Comparison of ENCODE assay signal across 1 cellular context in the genomic region with DNA sequence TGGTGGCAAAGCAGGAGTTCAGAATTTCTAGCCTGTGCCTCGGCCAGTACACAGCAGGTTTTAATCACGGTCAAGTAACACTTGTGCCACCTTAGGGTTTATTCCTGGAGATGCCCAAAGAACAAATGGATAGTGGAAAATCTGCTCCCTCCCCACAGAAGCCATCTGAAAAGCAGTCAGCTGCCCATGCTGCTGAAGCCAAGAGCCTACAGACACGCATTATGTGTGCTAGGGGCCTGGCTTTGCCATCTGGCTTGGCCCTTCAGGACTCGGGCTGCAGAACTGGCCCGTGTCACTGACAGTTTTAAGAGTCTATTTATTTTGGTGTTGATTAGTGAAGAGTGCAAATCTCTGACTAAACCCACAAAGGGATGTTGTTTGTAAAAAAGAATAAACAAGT.
TF ChIP-seq lines count a peak whose summit lies in the region.

No MANE protein-coding gene starts in this region.

TF ChIP-seq in SK-N-SH treated with all-trans-retinoic acid at 6 μM for 48 hours, 23 proteins besides CTCF, POLR2A, EP300 and RAD21 (continued from another document):
- TF ChIP-seq, protein P1, sequence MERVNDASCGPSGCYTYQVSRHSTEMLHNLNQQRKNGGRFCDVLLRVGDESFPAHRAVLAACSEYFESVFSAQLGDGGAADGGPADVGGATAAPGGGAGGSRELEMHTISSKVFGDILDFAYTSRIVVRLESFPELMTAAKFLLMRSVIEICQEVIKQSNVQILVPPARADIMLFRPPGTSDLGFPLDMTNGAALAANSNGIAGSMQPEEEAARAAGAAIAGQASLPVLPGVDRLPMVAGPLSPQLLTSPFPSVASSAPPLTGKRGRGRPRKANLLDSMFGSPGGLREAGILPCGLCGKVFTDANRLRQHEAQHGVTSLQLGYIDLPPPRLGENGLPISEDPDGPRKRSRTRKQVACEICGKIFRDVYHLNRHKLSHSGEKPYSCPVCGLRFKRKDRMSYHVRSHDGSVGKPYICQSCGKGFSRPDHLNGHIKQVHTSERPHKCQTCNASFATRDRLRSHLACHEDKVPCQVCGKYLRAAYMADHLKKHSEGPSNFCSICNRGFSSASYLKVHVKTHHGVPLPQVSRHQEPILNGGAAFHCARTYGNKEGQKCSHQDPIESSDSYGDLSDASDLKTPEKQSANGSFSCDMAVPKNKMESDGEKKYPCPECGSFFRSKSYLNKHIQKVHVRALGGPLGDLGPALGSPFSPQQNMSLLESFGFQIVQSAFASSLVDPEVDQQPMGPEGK (CRISPR knock-in tag; IDR thresholded peaks at IDR 0.05; ENCODE audit: borderline replicate concordance), result no peak
- TF ChIP-seq BACH2 (CRISPR knock-in tag; IDR thresholded peaks at IDR 0.05; ENCODE audit: borderline replicate concordance), result no peak
- TF ChIP-seq, protein P2, sequence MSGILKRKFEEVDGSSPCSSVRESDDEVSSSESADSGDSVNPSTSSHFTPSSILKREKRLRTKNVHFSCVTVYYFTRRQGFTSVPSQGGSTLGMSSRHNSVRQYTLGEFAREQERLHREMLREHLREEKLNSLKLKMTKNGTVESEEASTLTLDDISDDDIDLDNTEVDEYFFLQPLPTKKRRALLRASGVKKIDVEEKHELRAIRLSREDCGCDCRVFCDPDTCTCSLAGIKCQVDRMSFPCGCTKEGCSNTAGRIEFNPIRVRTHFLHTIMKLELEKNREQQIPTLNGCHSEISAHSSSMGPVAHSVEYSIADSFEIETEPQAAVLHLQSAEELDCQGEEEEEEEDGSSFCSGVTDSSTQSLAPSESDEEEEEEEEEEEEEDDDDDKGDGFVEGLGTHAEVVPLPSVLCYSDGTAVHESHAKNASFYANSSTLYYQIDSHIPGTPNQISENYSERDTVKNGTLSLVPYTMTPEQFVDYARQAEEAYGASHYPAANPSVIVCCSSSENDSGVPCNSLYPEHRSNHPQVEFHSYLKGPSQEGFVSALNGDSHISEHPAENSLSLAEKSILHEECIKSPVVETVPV (CRISPR knock-in tag; IDR thresholded peaks at IDR 0.05), result no peak
- TF ChIP-seq CSDC2 (CRISPR knock-in tag; IDR thresholded peaks at IDR 0.05), result no peak
- TF ChIP-seq GLIS3 (CRISPR knock-in tag; IDR thresholded peaks at IDR 0.05), result no peak
- TF ChIP-seq TOX (CRISPR knock-in tag; IDR thresholded peaks at IDR 0.05; ENCODE audit: borderline replicate concordance), result no peak
- TF ChIP-seq, protein P3, sequence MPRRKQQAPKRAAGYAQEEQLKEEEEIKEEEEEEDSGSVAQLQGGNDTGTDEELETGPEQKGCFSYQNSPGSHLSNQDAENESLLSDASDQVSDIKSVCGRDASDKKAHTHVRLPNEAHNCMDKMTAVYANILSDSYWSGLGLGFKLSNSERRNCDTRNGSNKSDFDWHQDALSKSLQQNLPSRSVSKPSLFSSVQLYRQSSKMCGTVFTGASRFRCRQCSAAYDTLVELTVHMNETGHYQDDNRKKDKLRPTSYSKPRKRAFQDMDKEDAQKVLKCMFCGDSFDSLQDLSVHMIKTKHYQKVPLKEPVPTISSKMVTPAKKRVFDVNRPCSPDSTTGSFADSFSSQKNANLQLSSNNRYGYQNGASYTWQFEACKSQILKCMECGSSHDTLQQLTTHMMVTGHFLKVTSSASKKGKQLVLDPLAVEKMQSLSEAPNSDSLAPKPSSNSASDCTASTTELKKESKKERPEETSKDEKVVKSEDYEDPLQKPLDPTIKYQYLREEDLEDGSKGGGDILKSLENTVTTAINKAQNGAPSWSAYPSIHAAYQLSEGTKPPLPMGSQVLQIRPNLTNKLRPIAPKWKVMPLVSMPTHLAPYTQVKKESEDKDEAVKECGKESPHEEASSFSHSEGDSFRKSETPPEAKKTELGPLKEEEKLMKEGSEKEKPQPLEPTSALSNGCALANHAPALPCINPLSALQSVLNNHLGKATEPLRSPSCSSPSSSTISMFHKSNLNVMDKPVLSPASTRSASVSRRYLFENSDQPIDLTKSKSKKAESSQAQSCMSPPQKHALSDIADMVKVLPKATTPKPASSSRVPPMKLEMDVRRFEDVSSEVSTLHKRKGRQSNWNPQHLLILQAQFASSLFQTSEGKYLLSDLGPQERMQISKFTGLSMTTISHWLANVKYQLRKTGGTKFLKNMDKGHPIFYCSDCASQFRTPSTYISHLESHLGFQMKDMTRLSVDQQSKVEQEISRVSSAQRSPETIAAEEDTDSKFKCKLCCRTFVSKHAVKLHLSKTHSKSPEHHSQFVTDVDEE (CRISPR knock-in tag; IDR thresholded peaks at IDR 0.05), result no peak
- no peak for TF ChIP-seq ZNF70 (CRISPR knock-in tag; IDR thresholded peaks at IDR 0.05)
